In genomic region chr5:150050172-150050811, GRCh38 we compare ENCODE assay signal across 1 cellular context.
TF ChIP-seq lines count a peak whose summit lies in the region.
"Not testable (repeated sequence)": the region's sequence is repeated elsewhere in the genome, so short reads cannot be mapped to it uniquely, and the experiment has no call there.

No MANE protein-coding gene starts in this region.

TF ChIP-seq in K562, 482 proteins besides CTCF, POLR2A, EP300 and RAD21 (continues in another document):
- TF ChIP-seq NONO (IDR thresholded peaks at IDR 0.05; ENCODE audit: low read depth in 2 of 2, low read length in 1 of 2) (peak in 1 of 2 experiments; percentile 77; a peak in 1 of 4 replicates), ATF7 (IDR thresholded peaks at IDR 0.05) (peak; percentile 85), POLR2G (IDR thresholded peaks at IDR 0.05; ENCODE audit: low read depth, low read length) (peak; percentile 50; the same call in 1 of the 2 replicates), CXXC5 (CRISPR knock-in tag; IDR thresholded peaks at IDR 0.05) (peak; percentile 81), ZBED1 (IDR thresholded peaks at IDR 0.05) (0 out of 2 replicates have a peak, but pooled peaks have one; percentile 64), HLTF (IDR thresholded peaks at IDR 0.05) (0 out of 2 replicates have a peak, but pooled peaks have one; percentile 65), E2F3 (CRISPR knock-in tag; IDR thresholded peaks at IDR 0.05) (peak; percentile 77; the same call in 1 of the 2 replicates), ZNF324 (CRISPR knock-in tag; IDR thresholded peaks at IDR 0.05) (peak; percentile 43; the same call in 1 of the 2 replicates), MTA3 (IDR thresholded peaks at IDR 0.05; ENCODE audit: borderline replicate concordance) (peak; percentile 75; the same call in 1 of the 2 replicates), PML (IDR thresholded peaks at IDR 0.05; ENCODE audit: low read length) (peak; percentile 37; the same call in 1 of the 2 replicates), NCOR1 (IDR thresholded peaks at IDR 0.05) (peak; percentile 88), ZNF584 (CRISPR knock-in tag; IDR thresholded peaks at IDR 0.05; ENCODE audit: low read depth) (peak; percentile 66), STAT5A (IDR thresholded peaks at IDR 0.05; ENCODE audit: borderline replicate concordance, low read length) (peak; percentile 67; the same call in 1 of the 2 replicates), MTA2 (IDR thresholded peaks at IDR 0.05; ENCODE audit: low read depth) (peak; percentile 61; the same call in 1 of the 2 replicates), L3MBTL2 (IDR thresholded peaks at IDR 0.05) (peak; percentile 98), USF1 (CRISPR knock-in tag; IDR thresholded peaks at IDR 0.05) (peak; percentile 57), POLR2AphosphoS5 (IDR thresholded peaks at IDR 0.05; ENCODE audit: control insufficient read depth, insufficient read depth, low read depth, low read length) (peak; percentile 87), ZNF24 (IDR thresholded peaks at IDR 0.05) (peak; percentile 26; the same call in 1 of the 2 replicates), RUNX1 (IDR thresholded peaks at IDR 0.05; ENCODE audit: low read depth) (0 out of 2 replicates have a peak, but pooled peaks have one; percentile 43), EGR1 (conservative IDR thresholded peaks at IDR 0.05) (peak; percentile 82), CTBP1 (IDR thresholded peaks at IDR 0.05; ENCODE audit: borderline replicate concordance) (peak; percentile 94), CC2D1A (IDR thresholded peaks at IDR 0.05) (peak; percentile 49; the same call in 1 of the 2 replicates), LEF1 (IDR thresholded peaks at IDR 0.05) (peak; percentile 72), ETS1 (conservative IDR thresholded peaks at IDR 0.05; ENCODE audit: control insufficient read depth, low read depth, low read length) (0 out of 2 replicates have a peak, but pooled peaks have one; percentile 25), HMBOX1 (IDR thresholded peaks at IDR 0.05) (peak; percentile 98), BACH1 (tag; IDR thresholded peaks at IDR 0.05) (peak; percentile 22; the same call in 1 of the 2 replicates), SMARCA4 (IDR thresholded peaks at IDR 0.05) (peak; percentile 97), ATF1 (tag; IDR thresholded peaks at IDR 0.05) (peak; percentile 84), PHB2 (IDR thresholded peaks at IDR 0.05; ENCODE audit: low read depth) (0 out of 2 replicates have a peak, but pooled peaks have one; percentile 5), MECOM (CRISPR knock-in tag; IDR thresholded peaks at IDR 0.05) (0 out of 2 replicates have a peak, but pooled peaks have one; percentile 17), ETV1 (tag; conservative IDR thresholded peaks at IDR 0.05; ENCODE audit: low read depth) (peak; percentile 38; the same call in 1 of the 2 replicates), GTF2E2 (tag; IDR thresholded peaks at IDR 0.05) (peak; percentile 52; the same call in 1 of the 2 replicates), SPI1 (IDR thresholded peaks at IDR 0.05; ENCODE audit: borderline replicate concordance, low read depth, low read length) (peak; percentile 71; the same call in 1 of the 2 replicates), HDAC2 (IDR thresholded peaks at IDR 0.05) (peak; percentile 91), TEAD1 (CRISPR knock-in tag; IDR thresholded peaks at IDR 0.05) (peak in 1 of 2 experiments; percentile 71; a peak in 1 of 4 replicates), NFATC3 (IDR thresholded peaks at IDR 0.05) (peak; percentile 83), MAFF (IDR thresholded peaks at IDR 0.05; ENCODE audit: low read length) (0 out of 2 replicates have a peak, but pooled peaks have one; percentile 7), HDAC3 (IDR thresholded peaks at IDR 0.05; ENCODE audit: borderline replicate concordance, partially characterized antibody) (peak; percentile 52), FOXK2 (conservative IDR thresholded peaks at IDR 0.05 in 1 of 2, IDR thresholded peaks at IDR 0.05 in 1 of 2; ENCODE audit: low read depth in 2 of 2) (peak; percentile 72 to 75), ZNF395 (CRISPR knock-in tag; IDR thresholded peaks at IDR 0.05) (peak; percentile 82; the same call in 1 of the 2 replicates), MNT (conservative IDR thresholded peaks at IDR 0.05) (peak in 1 of 2 experiments; percentile 89), TEAD4 (IDR thresholded peaks at IDR 0.05; ENCODE audit: low read length) (peak; percentile 79), CBFA2T3 (IDR thresholded peaks at IDR 0.05) (peak; percentile 97), ZBTB1 (CRISPR knock-in tag; IDR thresholded peaks at IDR 0.05; ENCODE audit: borderline replicate concordance, low read depth) (peak; percentile 91; the same call in 1 of the 2 replicates), MLLT1 (IDR thresholded peaks at IDR 0.05) (peak; percentile 58 to 60; a peak in 2 of 4 replicates), KDM1A (IDR thresholded peaks at IDR 0.05) (peak; percentile 87 to 91; a peak in 3 of 4 replicates), MEIS2 (IDR thresholded peaks at IDR 0.05; ENCODE audit: partially characterized antibody) (peak; percentile 74), AFF4 (CRISPR knock-in tag; IDR thresholded peaks at IDR 0.05) (0 out of 2 replicates have a peak, but pooled peaks have one; percentile 35), MBD2 (IDR thresholded peaks at IDR 0.05; ENCODE audit: borderline replicate concordance, low read depth) (peak; percentile 86), CEBPG (CRISPR knock-in tag; IDR thresholded peaks at IDR 0.05) (0 out of 2 replicates have a peak, but pooled peaks have one; percentile 41), DMBX1 (CRISPR knock-in tag; IDR thresholded peaks at IDR 0.05; ENCODE audit: borderline replicate concordance) (peak; percentile 89), MYNN (IDR thresholded peaks at IDR 0.05) (peak; percentile 94), LCOR (CRISPR knock-in tag; IDR thresholded peaks at IDR 0.05) (peak; percentile 79), HBP1 (CRISPR knock-in tag; IDR thresholded peaks at IDR 0.05) (peak; percentile 62; the same call in 1 of the 2 replicates), PKNOX1 (IDR thresholded peaks at IDR 0.05) (peak; percentile 74), HDAC1 (IDR thresholded peaks at IDR 0.05) (peak in 1 of 2 experiments; percentile 91; a peak in 2 of 4 replicates), ARNT (IDR thresholded peaks at IDR 0.05) (peak in 1 of 2 experiments; percentile 86; a peak in 2 of 4 replicates)
- not testable (repeated sequence) for TF ChIP-seq ATF1 (CRISPR knock-in tag; IDR thresholded peaks at IDR 0.05); TEAD4 (CRISPR knock-in tag; IDR thresholded peaks at IDR 0.05; ENCODE audit: borderline replicate concordance); CEBPG (tag; conservative IDR thresholded peaks at IDR 0.05 in 1 of 2, IDR thresholded peaks at IDR 0.05 in 1 of 2); MYNN (CRISPR knock-in tag; IDR thresholded peaks at IDR 0.05)
